In the genomic region with DNA sequence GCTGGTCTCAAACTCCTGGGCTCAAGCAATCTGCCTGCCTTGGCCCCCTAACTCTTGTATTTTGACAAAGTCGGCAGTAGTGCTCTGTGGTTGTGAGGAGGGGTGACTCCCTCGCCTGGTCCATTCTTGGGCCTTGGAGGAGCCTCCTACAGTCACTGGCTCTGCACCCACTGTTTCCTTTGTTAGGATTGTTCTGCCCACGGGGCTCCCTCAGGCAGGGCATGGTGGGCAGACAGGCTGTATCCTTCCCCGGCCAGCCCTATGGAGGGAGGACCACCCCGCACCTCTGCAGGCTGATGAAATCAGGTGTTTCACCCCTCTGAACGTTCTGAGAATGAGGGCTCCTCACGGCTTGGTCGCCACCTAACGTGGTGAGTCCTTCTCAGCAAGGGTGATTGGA, we compare ENCODE assay signal across 2 cellular contexts.
TF ChIP-seq lines count a peak whose summit lies in the region.

No MANE protein-coding gene starts in this region.

TF ChIP-seq in SK-N-SH treated with all-trans-retinoic acid at 6 μM for 48 hours, 23 proteins besides CTCF, POLR2A, EP300 and RAD21 (continued from another document):
- no peak for TF ChIP-seq CSRNP3 (CRISPR knock-in tag; IDR thresholded peaks at IDR 0.05)
- no peak for TF ChIP-seq TSHZ2 (CRISPR knock-in tag; IDR thresholded peaks at IDR 0.05)
- no peak for TF ChIP-seq OSR1 (CRISPR knock-in tag; IDR thresholded peaks at IDR 0.05)
- TF ChIP-seq, protein P1, sequence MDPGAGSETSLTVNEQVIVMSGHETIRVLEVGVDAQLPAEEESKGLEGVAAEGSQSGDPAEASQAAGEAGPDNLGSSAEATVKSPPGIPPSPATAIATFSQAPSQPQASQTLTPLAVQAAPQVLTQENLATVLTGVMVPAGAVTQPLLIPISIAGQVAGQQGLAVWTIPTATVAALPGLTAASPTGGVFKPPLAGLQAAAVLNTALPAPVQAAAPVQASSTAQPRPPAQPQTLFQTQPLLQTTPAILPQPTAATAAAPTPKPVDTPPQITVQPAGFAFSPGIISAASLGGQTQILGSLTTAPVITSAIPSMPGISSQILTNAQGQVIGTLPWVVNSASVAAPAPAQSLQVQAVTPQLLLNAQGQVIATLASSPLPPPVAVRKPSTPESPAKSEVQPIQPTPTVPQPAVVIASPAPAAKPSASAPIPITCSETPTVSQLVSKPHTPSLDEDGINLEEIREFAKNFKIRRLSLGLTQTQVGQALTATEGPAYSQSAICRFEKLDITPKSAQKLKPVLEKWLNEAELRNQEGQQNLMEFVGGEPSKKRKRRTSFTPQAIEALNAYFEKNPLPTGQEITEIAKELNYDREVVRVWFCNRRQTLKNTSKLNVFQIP (CRISPR knock-in tag; IDR thresholded peaks at IDR 0.05; ENCODE audit: borderline replicate concordance, low read depth), result no peak
- no peak for TF ChIP-seq TCF4 (CRISPR knock-in tag; IDR thresholded peaks at IDR 0.05; ENCODE audit: borderline replicate concordance)

TF ChIP-seq in SK-N-SH, 30 proteins besides CTCF, POLR2A, EP300 and RAD21 (continued from another document):
- TF ChIP-seq NRF1 (IDR thresholded peaks at IDR 0.05; ENCODE audit: low read depth, low read length) (no peak), GATA2 (CRISPR knock-in tag; IDR thresholded peaks at IDR 0.05) (no peak)
